In genomic region chr16:86196687-86197391, GRCh38 we compare ENCODE assay signal across 18 cellular contexts.
DNase-seq lines count a peak whose midpoint lies in the region; ATAC-seq, FAIRE-seq and TF ChIP-seq lines count a peak whose summit lies in the region.
"Had no signal": no experiment of that assay in that cellular context is flagged by ENCODE, and none has a peak within 500 bp of the region (broad histone marks: within the 10 kb centered on the region; RNA-seq: fewer than 3 reads in every experiment).

No MANE protein-coding gene starts in this region.

- H2AK5ac ChIP-seq in mesenchymal stem cell (ENCODE audit: low read length, severe bottlenecking) (no peak overlapping the region), neuronal stem cell (ENCODE audit: low read depth, low read length) (no peak overlapping the region)

- TF ChIP-seq EP300 in HepG2 (IDR thresholded peaks at IDR 0.05; ENCODE audit: low read depth in 2 of 2, low read length in 2 of 2) (no peak), HepG2 (CRISPR knock-in tag; IDR thresholded peaks at IDR 0.05; ENCODE audit: borderline replicate concordance) (no peak), sigmoid colon (IDR thresholded peaks at IDR 0.05) (no peak)

- intact Hi-C loops in HepG2 (cut with micrococcal nuclease; ENCODE audit: unreplicated experiment): no loop called here
- intact Hi-C loops in right lobe of liver (cut with DNase I): no loop called here
- intact Hi-C loops in sigmoid colon (cut with DNase I): no loop called here

- H3K18ac ChIP-seq in mesenchymal stem cell (ENCODE audit: low read depth in 1 of 2, low read length in 2 of 2) (peak overlapping the region; percentile 53 to 54), neuronal stem cell (ENCODE audit: low read length) (no peak overlapping the region)

- H2BK15ac ChIP-seq in mesenchymal stem cell (ENCODE audit: low read depth, poor library complexity, severe bottlenecking) (no peak overlapping the region), neuronal stem cell (ENCODE audit: low read length) (no peak overlapping the region)

- H3K9me3 ChIP-seq in HepG2 (ENCODE audit: low read length) (no peaks in the 10 kb centered on the region), right lobe of liver (no peaks in the 10 kb centered on the region), mesenchymal stem cell (ENCODE audit: control insufficient read depth, low read length) (no peaks in the 10 kb centered on the region), sigmoid colon (peaks cover 0 to 3% (median 0%) of the 10 kb centered on the region in 4 donors), HAP-1 (no peaks in the 10 kb centered on the region), neuronal stem cell (replicated peaks in 1 of 2; ENCODE audit: control insufficient read depth in 2 of 2, insufficient read depth in 1 of 2, low read depth in 1 of 2, low read length in 2 of 2) (no peaks in the 10 kb centered on the region)
- H3K9me3 ChIP-seq: BLaER1 had no signal

- no peak overlapping the region for H2AFZ ChIP-seq in HepG2 (ENCODE audit: low read length)
- no peak overlapping the region for H2AFZ ChIP-seq in mesenchymal stem cell (ENCODE audit: low read depth, low read length)
- H2AFZ ChIP-seq in neuronal stem cell (ENCODE audit: low read length): no peak overlapping the region
- H2AFZ ChIP-seq: GM23338 had no signal

- H4K20me1 ChIP-seq in HepG2 (ENCODE audit: insufficient read depth, low read length): no peaks in the 10 kb centered on the region; the same call in 1 of the 2 replicates

- no peak for TF ChIP-seq CTCF in HepG2 (CRISPR knock-in tag; IDR thresholded peaks at IDR 0.05)
- no peak for TF ChIP-seq CTCF in right lobe of liver (IDR thresholded peaks at IDR 0.05)
- no peak for TF ChIP-seq CTCF in sigmoid colon (IDR thresholded peaks at IDR 0.05)

- ATAC-seq in HepG2 (no peak), right lobe of liver (no peak), HG03342 (IDR thresholded peaks at IDR 0.05; ENCODE audit: unreplicated experiment) (no peak)
- ATAC-seq: Panc1 had no signal

- H3K79me1 ChIP-seq in mesenchymal stem cell (replicated peaks; ENCODE audit: low read length, poor library complexity, severe bottlenecking) (no peaks in the 10 kb centered on the region), neuronal stem cell (ENCODE audit: low read depth, low read length) (no peaks in the 10 kb centered on the region)

- H3K14ac ChIP-seq in mesenchymal stem cell (ENCODE audit: low read length in 2 of 2) (no peak overlapping the region), neuronal stem cell (ENCODE audit: low read length) (no peak overlapping the region)

- no peaks in the 10 kb centered on the region for H3K36me3 ChIP-seq in HepG2 (replicated peaks in 1 of 2; ENCODE audit: control insufficient read depth in 1 of 2, insufficient read depth in 2 of 2, low read length in 2 of 2)
- no peaks in the 10 kb centered on the region for H3K36me3 ChIP-seq in right lobe of liver
- no peaks in the 10 kb centered on the region for H3K36me3 ChIP-seq in mesenchymal stem cell (ENCODE audit: control insufficient read depth in 1 of 2, insufficient read depth in 2 of 2, low read depth in 1 of 2, low read length in 2 of 2)
- H3K36me3 ChIP-seq in sigmoid colon: no peaks in the 10 kb centered on the region
- H3K36me3 ChIP-seq in HAP-1 (replicated peaks): no peaks in the 10 kb centered on the region
- H3K36me3 ChIP-seq in neuronal stem cell (replicated peaks in 1 of 2; ENCODE audit: control insufficient read depth in 2 of 2, insufficient read depth in 2 of 2, low read length in 2 of 2): no peaks in the 10 kb centered on the region
- H3K36me3 ChIP-seq: BLaER1 had no signal

- H2BK5ac ChIP-seq in mesenchymal stem cell (ENCODE audit: low read depth, low read length, poor library complexity, severe bottlenecking) (no peak overlapping the region), neuronal stem cell (ENCODE audit: low read length) (no peak overlapping the region)

- TF ChIP-seq POLR2A in HepG2 (IDR thresholded peaks at IDR 0.05; ENCODE audit: insufficient read depth in 1 of 2, low read depth in 2 of 2, low read length in 2 of 2): no peak
- no peak for TF ChIP-seq POLR2A in right lobe of liver (IDR thresholded peaks at IDR 0.05)
- TF ChIP-seq POLR2A in sigmoid colon (IDR thresholded peaks at IDR 0.05): no peak

- FAIRE-seq in HepG2 (lab: Jason Lieb, UNC): no peak

- H3K79me2 ChIP-seq in HepG2 (ENCODE audit: insufficient read depth, low read length): no peaks in the 10 kb centered on the region

- no peak overlapping the region for H3K9ac ChIP-seq in HepG2 (ENCODE audit: insufficient read depth, low read depth, low read length)
- no peak overlapping the region for H3K9ac ChIP-seq in mesenchymal stem cell (ENCODE audit: low read length)
- H3K9ac ChIP-seq in neuronal stem cell (ENCODE audit: low read depth, low read length, poor library complexity): no peak overlapping the region
- H3K9ac ChIP-seq: BLaER1 had no signal

- H3K4me3 ChIP-seq in HepG2 (replicated peaks in 1 of 3; ENCODE audit: insufficient read depth in 1 of 3, low read depth in 2 of 3, low read length in 3 of 3) (no peak overlapping the region), right lobe of liver (no peak overlapping the region), mesenchymal stem cell (ENCODE audit: insufficient read depth in 1 of 2, low read depth in 1 of 2, low read length in 2 of 2) (no peak overlapping the region), sigmoid colon (peak overlapping the region; percentile 1 to 32 (median 15)), HAP-1 (no peak overlapping the region), neuronal stem cell (ENCODE audit: low read length in 2 of 2) (no peak overlapping the region)
- H3K4me3 ChIP-seq: BLaER1, GM23338 had no signal

- H4K8ac ChIP-seq in mesenchymal stem cell (ENCODE audit: low read length) (peak overlapping the region; percentile 75), neuronal stem cell (ENCODE audit: low read depth, low read length) (no peak overlapping the region)

- BruUV-seq in HepG2 (replicated peaks; lab: Mats Ljungman, UMichigan): no TSS peak

- no peak overlapping the region for H2BK120ac ChIP-seq in mesenchymal stem cell (ENCODE audit: low read depth, low read length)
- no peak overlapping the region for H2BK120ac ChIP-seq in neuronal stem cell (ENCODE audit: low read depth, low read length)

- H3K4me1 ChIP-seq in HepG2 (ENCODE audit: insufficient read depth, low read length) (no peaks in the 10 kb centered on the region), right lobe of liver (no peaks in the 10 kb centered on the region), mesenchymal stem cell (ENCODE audit: control insufficient read depth, insufficient read depth, low read depth, low read length) (peaks cover 3% of the 10 kb centered on the region), sigmoid colon (peaks cover 0 to 49% (median 43%) of the 10 kb centered on the region in 4 donors), HAP-1 (peaks cover 16% of the 10 kb centered on the region), neuronal stem cell (ENCODE audit: control insufficient read depth in 2 of 2, insufficient read depth in 1 of 2, low read depth in 1 of 2, low read length in 2 of 2) (peaks cover 0 to 5% of the 10 kb centered on the region in 2 donors)
- H3K4me1 ChIP-seq: BLaER1 had no signal

- H4K91ac ChIP-seq in mesenchymal stem cell (ENCODE audit: low read length) (no peak overlapping the region), neuronal stem cell (ENCODE audit: low read depth, low read length, poor library complexity) (no peak overlapping the region)

- H3K27ac ChIP-seq in HepG2 (ENCODE audit: extremely low read length, insufficient read depth, low read length): no peak overlapping the region
- no peak overlapping the region for H3K27ac ChIP-seq in right lobe of liver
- H3K27ac ChIP-seq in mesenchymal stem cell (ENCODE audit: low read length, poor library complexity, severe bottlenecking): no peak overlapping the region
- peak overlapping the region; percentile 87 to 96 (median 92) for H3K27ac ChIP-seq in sigmoid colon
- H3K27ac ChIP-seq in neuronal stem cell (replicated peaks; ENCODE audit: low read length): no peak overlapping the region
- H3K27ac ChIP-seq: BLaER1 had no signal

- H3K23ac ChIP-seq in mesenchymal stem cell (ENCODE audit: low read length in 2 of 2): no peak overlapping the region
- H3K23ac ChIP-seq in neuronal stem cell (ENCODE audit: low read depth, low read length, poor library complexity): no peak overlapping the region

- DNase-seq in HepG2 (ENCODE audit: low spot score) (no peak), right lobe of liver (no peak), mesenchymal stem cell (no peak), sigmoid colon (no peak), T-helper 9 cell (no peak), HAP-1 (ENCODE audit: low spot score in 2 of 2) (no peak), neuronal stem cell (ENCODE audit: low spot score) (no peak)
- DNase-seq: 8988T, Karpas-422, NCI-H1417, NCI-H1930, NCI-H2171 treated with DMSO at 0.1 percent for 48 hours, NCI-H510A, NCI-H82 had no signal

- H2BK12ac ChIP-seq in mesenchymal stem cell (ENCODE audit: low read length in 2 of 2) (peak overlapping the region; percentile 38 to 54), neuronal stem cell (ENCODE audit: low read length) (no peak overlapping the region)

- in situ Hi-C loops in HepG2 (cut with HindIII; ENCODE audit: extremely low pct_ligation_motif_present, low pct_unique_long_range_greater_than_20kb) (no loop called here), HAP-1 (cut with MboI; ENCODE audit: low sequenced_read_pairs) (no loop called here)

- 43% methylated on average over 18 of the region's 18 CpGs for WGBS in HepG2 (ENCODE audit: low lambda C conversion rate)
- WGBS in right lobe of liver (ENCODE audit: insufficient coverage, low coverage, low lambda C conversion rate, missing lambda C conversion rate): 55% methylated on average over 18 of the region's 18 CpGs
- 83% methylated on average over 17 of the region's 18 CpGs for WGBS in mesenchymal stem cell
- WGBS in sigmoid colon, 2 donors: 75 to 77% methylated on average over 18 of the region's 18 CpGs
- WGBS in neuronal stem cell (ENCODE audit: extremely low coverage in 2 of 2, insufficient read length in 2 of 2, insufficient replicate concordance in 1 of 2), 2 donors: no CpG with 5 or more reads among the region's 18 CpGs

- peak overlapping the region in 1 of 2 experiments; percentile 84 for H3K4ac ChIP-seq in mesenchymal stem cell (ENCODE audit: low read depth in 1 of 2, low read length in 2 of 2)
- H3K4ac ChIP-seq in neuronal stem cell (ENCODE audit: low read length): no peak overlapping the region

- CTCF ChIA-PET in HepG2 (lab: Yijun Ruan, JAX; ENCODE audit: low intra/inter-chr PET ratio, low total read pairs): no interaction called here

- POLR2A ChIA-PET in HepG2 (lab: Yijun Ruan, JAX): no interaction called here

- no peak for TF ChIP-seq RAD21 in HepG2 (CRISPR knock-in tag; IDR thresholded peaks at IDR 0.05)

- H3K27me3 ChIP-seq in HepG2 (ENCODE audit: control insufficient read depth in 1 of 2, insufficient read depth in 2 of 2, low read length in 2 of 2) (peaks cover 8 to 95% of the 10 kb centered on the region in 2 experiments), right lobe of liver (no peaks in the 10 kb centered on the region), mesenchymal stem cell (ENCODE audit: control insufficient read depth in 1 of 2, insufficient read depth in 1 of 2, low read length in 2 of 2) (peaks cover 49 to 98% of the 10 kb centered on the region in 2 experiments), sigmoid colon (no peaks in the 10 kb centered on the region), HAP-1 (ENCODE audit: low read depth) (peaks cover 10% of the 10 kb centered on the region; the same call in 1 of the 2 replicates), neuronal stem cell (ENCODE audit: control insufficient read depth in 3 of 3, insufficient read depth in 3 of 3, low read depth in 1 of 3, low read length in 3 of 3) (peaks cover 0 to 94% (median 3%) of the 10 kb centered on the region in 3 experiments)

- H3K4me2 ChIP-seq in HepG2 (ENCODE audit: low read depth, low read length): no peak overlapping the region
- no peak overlapping the region for H3K4me2 ChIP-seq in mesenchymal stem cell (ENCODE audit: low read length, poor library complexity, severe bottlenecking)
- H3K4me2 ChIP-seq in neuronal stem cell (ENCODE audit: insufficient read depth, low read length, poor library complexity, severe bottlenecking): no peak overlapping the region
- H3K4me2 ChIP-seq: BLaER1, GM23338 had no signal

Comparison
In these comparisons a context has a peak if more than half of its experiments do, and no peak if none do; other contexts are left out.
1. H3K27ac ChIP-seq: peak in sigmoid colon (4 of 4); none in HepG2 (single experiment), right lobe of liver (0 of 3), mesenchymal stem cell (single experiment) and neuronal stem cell (single experiment).
2. H3K4me3 ChIP-seq: peak in sigmoid colon (4 of 4); none in HepG2 (0 of 3), right lobe of liver (0 of 3), mesenchymal stem cell (0 of 2), HAP-1 (single experiment) and neuronal stem cell (0 of 2).